Comparison of ENCODE assay signal across 1 cellular context in genomic region chr7:23247101-23247601, GRCh38.
TF ChIP-seq lines count a peak whose summit lies in the region.

No MANE protein-coding gene starts in this region.

TF ChIP-seq in HepG2, 621 proteins besides CTCF, POLR2A, EP300 and RAD21:
- TF ChIP-seq ZNF407 (CRISPR knock-in tag; IDR thresholded peaks at IDR 0.05; ENCODE audit: not compliant biosample characterization) (no peak), EEA1 (CRISPR knock-in tag; IDR thresholded peaks at IDR 0.05; ENCODE audit: borderline replicate concordance) (no peak), PHF5A (CRISPR knock-in tag; IDR thresholded peaks at IDR 0.05; ENCODE audit: low read depth, unreplicated experiment) (no peak), ZNF441 (CRISPR knock-in tag; IDR thresholded peaks at IDR 0.05; ENCODE audit: borderline replicate concordance) (no peak), SYNCRIP (IDR thresholded peaks at IDR 0.05; ENCODE audit: insufficient read depth, low read depth, low read length) (no peak), TCF12 (IDR thresholded peaks at IDR 0.05) (no peak), TCF12 (CRISPR knock-in tag; IDR thresholded peaks at IDR 0.05) (no peak), ZNF570 (CRISPR knock-in tag; IDR thresholded peaks at IDR 0.05; ENCODE audit: borderline replicate concordance) (no peak)
TF ChIP-seq in HepG2: peak in this region for 0.
